1 cellular context compared by ENCODE assay signal in genomic region chr17:47946929-47947397, GRCh38.
TF ChIP-seq lines count a peak whose summit lies in the region.

No MANE protein-coding gene starts in this region.

TF ChIP-seq in HepG2, 621 proteins besides CTCF, POLR2A, EP300 and RAD21 (continued from another document and continues in another):
- TF ChIP-seq ARID3A (IDR thresholded peaks at IDR 0.05; ENCODE audit: low read depth, low read length): peak; percentile 98
- peak; percentile 27; the same call in 1 of the 2 replicates for TF ChIP-seq HNF1A (IDR thresholded peaks at IDR 0.05; ENCODE audit: low read depth)
- TF ChIP-seq HNF1A (CRISPR knock-in tag; IDR thresholded peaks at IDR 0.05; ENCODE audit: borderline replicate concordance): no peak
- TF ChIP-seq ZSCAN5A (CRISPR knock-in tag; IDR thresholded peaks at IDR 0.05; ENCODE audit: borderline replicate concordance): no peak
- TF ChIP-seq ZNF569 (CRISPR knock-in tag; IDR thresholded peaks at IDR 0.05; ENCODE audit: borderline replicate concordance): no peak
- TF ChIP-seq ZNF503 (CRISPR knock-in tag; IDR thresholded peaks at IDR 0.05): no peak
- TF ChIP-seq PATZ1 (CRISPR knock-in tag; IDR thresholded peaks at IDR 0.05): no peak
- no peak for TF ChIP-seq DR1 (CRISPR knock-in tag; IDR thresholded peaks at IDR 0.05)
- no peak for TF ChIP-seq MYC (CRISPR knock-in tag; IDR thresholded peaks at IDR 0.05; ENCODE audit: borderline replicate concordance)
- no peak for TF ChIP-seq ZNF20 (CRISPR knock-in tag; IDR thresholded peaks at IDR 0.05)
- TF ChIP-seq SIN3A (IDR thresholded peaks at IDR 0.05; ENCODE audit: borderline replicate concordance, low read depth, low read length): no peak
- TF ChIP-seq ZHX2 (IDR thresholded peaks at IDR 0.05; ENCODE audit: low read depth): no peak
- no peak for TF ChIP-seq ZHX2 (CRISPR knock-in tag; IDR thresholded peaks at IDR 0.05; ENCODE audit: borderline replicate concordance)
- no peak for TF ChIP-seq AFF4 (CRISPR knock-in tag; IDR thresholded peaks at IDR 0.05)
- TF ChIP-seq ZNF790 (CRISPR knock-in tag; IDR thresholded peaks at IDR 0.05; ENCODE audit: borderline replicate concordance): no peak
- peak; percentile 87 for TF ChIP-seq NFYB (CRISPR knock-in tag; IDR thresholded peaks at IDR 0.05)
- TF ChIP-seq ZNF619 (CRISPR knock-in tag; IDR thresholded peaks at IDR 0.05): no peak
- TF ChIP-seq ZNF552 (CRISPR knock-in tag; IDR thresholded peaks at IDR 0.05; ENCODE audit: borderline replicate concordance): no peak
- TF ChIP-seq EZH2 (conservative IDR thresholded peaks at IDR 0.05; ENCODE audit: low read depth, low read length): no peak
- no peak; the same call in 1 of the 2 replicates for TF ChIP-seq ZNF564 (CRISPR knock-in tag; IDR thresholded peaks at IDR 0.05)
- TF ChIP-seq PBX2 (CRISPR knock-in tag; IDR thresholded peaks at IDR 0.05): peak; percentile 72
- TF ChIP-seq MTERF4 (CRISPR knock-in tag; IDR thresholded peaks at IDR 0.05): no peak
- TF ChIP-seq KDM1A (CRISPR knock-in tag; IDR thresholded peaks at IDR 0.05): no peak
- no peak for TF ChIP-seq FOXA1 (IDR thresholded peaks at IDR 0.05)
- TF ChIP-seq FOXA1 (CRISPR knock-in tag; IDR thresholded peaks at IDR 0.05): no peak
- TF ChIP-seq TCF7 (IDR thresholded peaks at IDR 0.05; ENCODE audit: low read depth): no peak
- no peak for TF ChIP-seq MTA3 (CRISPR knock-in tag; IDR thresholded peaks at IDR 0.05)
- no peak for TF ChIP-seq ZNF12 (CRISPR knock-in tag; IDR thresholded peaks at IDR 0.05)
- no peak for TF ChIP-seq ZNF776 (CRISPR knock-in tag; IDR thresholded peaks at IDR 0.05)
- no peak for TF ChIP-seq ZNF501 (CRISPR knock-in tag; IDR thresholded peaks at IDR 0.05)
- peak; percentile 74; the same call in 1 of the 3 replicates for TF ChIP-seq MXI1 (IDR thresholded peaks at IDR 0.05; ENCODE audit: borderline replicate concordance, low read depth, low read length)
- no peak for TF ChIP-seq CREB3 (CRISPR knock-in tag; IDR thresholded peaks at IDR 0.05)
